In the genomic region with DNA sequence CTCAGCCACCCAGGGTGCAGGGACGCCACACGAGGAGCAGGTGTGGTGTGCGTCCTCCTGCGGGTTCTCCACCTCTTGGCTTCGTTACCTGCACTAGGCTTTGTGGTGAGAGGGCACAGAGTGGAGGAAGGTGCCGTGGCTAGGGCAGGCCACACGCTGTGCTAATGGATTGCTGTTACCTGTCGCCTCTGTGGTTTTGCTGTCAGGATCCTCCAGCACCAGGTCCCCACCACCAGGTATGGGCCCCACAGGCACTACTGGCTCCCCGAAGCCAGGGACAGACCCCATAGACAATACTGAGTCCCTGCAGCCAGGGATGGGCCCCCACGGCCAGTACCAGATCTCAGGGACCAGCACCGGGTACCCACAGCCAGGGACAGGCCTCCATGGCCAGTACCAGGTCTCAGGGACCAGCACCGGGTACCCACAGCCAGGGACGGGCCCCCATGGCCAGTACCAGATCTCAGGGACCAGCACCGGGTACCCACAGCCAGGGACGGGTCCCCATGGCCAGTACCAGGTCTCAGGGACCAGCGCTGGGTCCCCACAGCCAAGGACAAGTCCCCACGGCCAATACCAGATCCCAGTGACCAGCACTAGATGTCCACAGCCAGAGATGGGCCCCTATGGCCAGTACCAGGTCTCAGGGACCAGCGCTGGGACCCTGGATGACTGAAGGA, we compare ENCODE assay signal across 13 cellular contexts.
DNase-seq lines count a peak whose midpoint lies in the region; ATAC-seq and TF ChIP-seq lines count a peak whose summit lies in the region.
"Had no signal": no experiment of that assay in that cellular context is flagged by ENCODE, and none has a peak within 500 bp of the region (broad histone marks: within the 10 kb centered on the region; RNA-seq: fewer than 3 reads in every experiment).

No MANE protein-coding gene starts in this region.

- H3K4me3 ChIP-seq in smooth muscle cell (no peak overlapping the region), mesendoderm (ENCODE audit: low read length) (no peak overlapping the region)
- H3K4me3 ChIP-seq: sigmoid colon had no signal

- H2BK120ac ChIP-seq in mesendoderm (ENCODE audit: low read depth, low read length), result no peak overlapping the region

- H3K4me2 ChIP-seq in smooth muscle cell, result peak overlapping the region; percentile 93
- H3K4me2 ChIP-seq in mesendoderm (ENCODE audit: low read length), result no peak overlapping the region

- POLR2A ChIA-PET in RWPE1 (lab: Yijun Ruan, JAX; ENCODE audit: low non-redundant PET), result no interaction called here

- H4K5ac ChIP-seq in mesendoderm (ENCODE audit: low read length), result no peak overlapping the region

- H2BK15ac ChIP-seq in mesendoderm (replicated peaks; ENCODE audit: low read depth), result no peak overlapping the region

- H3K36me3 Mint-ChIP-seq in activated CD4-positive, alpha-beta T cell treated with anti-CD3 and anti-CD28 coated beads, Interleukin-2, amount 10 ng/mL, durations not matched to agents 24 days and 14 days (ENCODE audit: low read depth), result peaks cover 64% of the 10 kb centered on the region
- peaks cover 58% of the 10 kb centered on the region for H3K36me3 Mint-ChIP-seq in dendritic cell treated with granulocyte-macrophage colony-stimulating factor and Interleukin-4, amounts not matched to agents 40 ng/mL and 50 ng/mL, for 4 days (ENCODE audit: low read depth)

- DNase-seq in activated CD4-positive, alpha-beta T cell treated with anti-CD3 and anti-CD28 coated beads, Interleukin-2, amount 10 ng/mL, durations not matched to agents 24 days and 14 days, result peak; percentile 76
- no peak for DNase-seq in activated CD4-positive, alpha-beta T cell treated with anti-CD3 and anti-CD28 coated beads for 4 hours
- no peak for DNase-seq in RWPE1 (ENCODE audit: low spot score)
- no peak for DNase-seq in smooth muscle cell (lab: John Stamatoyannopoulos, UW; ENCODE audit: unreplicated experiment)
- no peak for DNase-seq in ACHN
- no peak for DNase-seq in mesendoderm
- DNase-seq: DMS79 treated with DMSO at 0.1 percent for 48 hours; hippocampal formation; NCI-H1694; NK-92 treated with Interleukin-12 subunit alpha and Interleukin-12 subunit beta, amount 100 ng/mL, for 24 hours; sigmoid colon had no signal

- H3K4me1 ChIP-seq in smooth muscle cell (ENCODE audit: low read depth), result peaks cover 68% of the 10 kb centered on the region
- H3K4me1 ChIP-seq in mesendoderm (ENCODE audit: control insufficient read depth, low read depth, low read length), result peaks cover 8% of the 10 kb centered on the region

- H3K27me3 ChIP-seq in smooth muscle cell (ENCODE audit: low read depth), result no peaks in the 10 kb centered on the region
- no peaks in the 10 kb centered on the region for H3K27me3 ChIP-seq in mesendoderm (ENCODE audit: insufficient read depth, low read length, poor library complexity)
- H3K27me3 ChIP-seq: sigmoid colon had no signal

- no peaks in the 10 kb centered on the region for H3K36me3 ChIP-seq in smooth muscle cell (ENCODE audit: low read depth)
- H3K36me3 ChIP-seq in mesendoderm (ENCODE audit: control insufficient read depth, insufficient read depth, low read length), result no peaks in the 10 kb centered on the region
- H3K36me3 ChIP-seq: sigmoid colon had no signal

- H3K27ac ChIP-seq in RWPE1 (peak overlapping the region; percentile 98), smooth muscle cell (ENCODE audit: low read depth) (peak overlapping the region; percentile 94), mesendoderm (ENCODE audit: low read depth, low read length) (no peak overlapping the region)

- H3K9me3 ChIP-seq in smooth muscle cell (replicated peaks; ENCODE audit: low read depth), result no peaks in the 10 kb centered on the region
- H3K9me3 ChIP-seq: sigmoid colon had no signal

- H3K23ac ChIP-seq in mesendoderm (ENCODE audit: low read length), result no peak overlapping the region

- 90% methylated on average over 18 of the region's 18 CpGs for WGBS in smooth muscle cell (ENCODE audit: low lambda C conversion rate)
- no CpG with 5 or more reads among the region's 18 CpGs for WGBS in mesendoderm (ENCODE audit: extremely low coverage, insufficient coverage, low lambda C conversion rate)

- intact Hi-C loops in activated CD4-positive, alpha-beta T cell treated with anti-CD3 and anti-CD28 coated beads, Interleukin-2, amount 10 ng/mL, durations not matched to agents 24 days and 14 days (cut with micrococcal nuclease), result no loop called here
- intact Hi-C loops in dendritic cell treated with granulocyte-macrophage colony-stimulating factor and Interleukin-4, amounts not matched to agents 40 ng/mL and 50 ng/mL, for 4 days (cut with micrococcal nuclease), result no loop called here

- no peak overlapping the region for H3K4ac ChIP-seq in mesendoderm (ENCODE audit: low read depth, low read length)

- H2AFZ ChIP-seq in smooth muscle cell (ENCODE audit: low read depth), result no peak overlapping the region

- H2BK5ac ChIP-seq in mesendoderm (ENCODE audit: low read length), result no peak overlapping the region

- in situ Hi-C loops in ACHN (cut with HindIII; ENCODE audit: low pct_ligation_motif_present, low pct_unique_long_range_greater_than_20kb, low sequenced_read_pairs), result no loop called here

- no peak for TF ChIP-seq CTCF in RWPE1 (conservative IDR thresholded peaks at IDR 0.05; ENCODE audit: low read depth)
- TF ChIP-seq CTCF in smooth muscle cell (IDR thresholded peaks at IDR 0.05; ENCODE audit: borderline replicate concordance, insufficient read depth, poor library complexity, severe bottlenecking), result no peak

- H2AK5ac ChIP-seq in mesendoderm (ENCODE audit: low read length), result no peak overlapping the region

- H3K79me2 ChIP-seq in smooth muscle cell (ENCODE audit: low read depth), result peaks cover 77% of the 10 kb centered on the region
- H3K79me2 ChIP-seq in mesendoderm (ENCODE audit: control insufficient read depth, insufficient read depth, low read length), result peaks cover 75% of the 10 kb centered on the region

- peak overlapping the region; percentile 97 for H3K4me3 Mint-ChIP-seq in activated CD4-positive, alpha-beta T cell treated with anti-CD3 and anti-CD28 coated beads, Interleukin-2, amount 10 ng/mL, durations not matched to agents 24 days and 14 days
- no peak overlapping the region for H3K4me3 Mint-ChIP-seq in dendritic cell treated with granulocyte-macrophage colony-stimulating factor and Interleukin-4, amounts not matched to agents 40 ng/mL and 50 ng/mL, for 4 days

- H4K20me1 ChIP-seq in smooth muscle cell (ENCODE audit: low read depth), result peaks cover 100% of the 10 kb centered on the region

- H3K18ac ChIP-seq in mesendoderm (ENCODE audit: low read length), result no peak overlapping the region

- peaks cover 31% of the 10 kb centered on the region for H3F3A ChIP-seq in smooth muscle cell (ENCODE audit: low read depth)

- H3K4me1 Mint-ChIP-seq in activated CD4-positive, alpha-beta T cell treated with anti-CD3 and anti-CD28 coated beads, Interleukin-2, amount 10 ng/mL, durations not matched to agents 24 days and 14 days, result peaks cover 56% of the 10 kb centered on the region
- H3K4me1 Mint-ChIP-seq in dendritic cell treated with granulocyte-macrophage colony-stimulating factor and Interleukin-4, amounts not matched to agents 40 ng/mL and 50 ng/mL, for 4 days (ENCODE audit: low read depth), result peaks cover 95% of the 10 kb centered on the region

- H3K27ac Mint-ChIP-seq in activated CD4-positive, alpha-beta T cell treated with anti-CD3 and anti-CD28 coated beads, Interleukin-2, amount 10 ng/mL, durations not matched to agents 24 days and 14 days, result peak overlapping the region; percentile 96
- H3K27ac Mint-ChIP-seq in dendritic cell treated with granulocyte-macrophage colony-stimulating factor and Interleukin-4, amounts not matched to agents 40 ng/mL and 50 ng/mL, for 4 days, result peak overlapping the region; percentile 75

- H3K56ac ChIP-seq in mesendoderm (ENCODE audit: low read length), result no peak overlapping the region

- H3K79me1 ChIP-seq in mesendoderm (ENCODE audit: low read length), result peaks cover 31% of the 10 kb centered on the region

- H3K27me3 Mint-ChIP-seq in activated CD4-positive, alpha-beta T cell treated with anti-CD3 and anti-CD28 coated beads, Interleukin-2, amount 10 ng/mL, durations not matched to agents 24 days and 14 days, result no peaks in the 10 kb centered on the region
- H3K27me3 Mint-ChIP-seq in dendritic cell treated with granulocyte-macrophage colony-stimulating factor and Interleukin-4, amounts not matched to agents 40 ng/mL and 50 ng/mL, for 4 days, result no peaks in the 10 kb centered on the region

- H3K9me3 Mint-ChIP-seq in activated CD4-positive, alpha-beta T cell treated with anti-CD3 and anti-CD28 coated beads, Interleukin-2, amount 10 ng/mL, durations not matched to agents 24 days and 14 days, result no peaks in the 10 kb centered on the region
- no peaks in the 10 kb centered on the region for H3K9me3 Mint-ChIP-seq in dendritic cell treated with granulocyte-macrophage colony-stimulating factor and Interleukin-4, amounts not matched to agents 40 ng/mL and 50 ng/mL, for 4 days

- CTCF ChIA-PET in RWPE1 (lab: Yijun Ruan, JAX), result no interaction called here

- H4K8ac ChIP-seq in mesendoderm (ENCODE audit: low read depth, low read length), result no peak overlapping the region

- H3K9ac ChIP-seq in smooth muscle cell (ENCODE audit: low read depth) (peak overlapping the region; percentile 71), mesendoderm (ENCODE audit: low read length) (no peak overlapping the region)

- no peak for ATAC-seq in GM21786 (IDR thresholded peaks at IDR 0.05; ENCODE audit: unreplicated experiment)
